8 cellular contexts compared by ENCODE assay signal in the genomic region with DNA sequence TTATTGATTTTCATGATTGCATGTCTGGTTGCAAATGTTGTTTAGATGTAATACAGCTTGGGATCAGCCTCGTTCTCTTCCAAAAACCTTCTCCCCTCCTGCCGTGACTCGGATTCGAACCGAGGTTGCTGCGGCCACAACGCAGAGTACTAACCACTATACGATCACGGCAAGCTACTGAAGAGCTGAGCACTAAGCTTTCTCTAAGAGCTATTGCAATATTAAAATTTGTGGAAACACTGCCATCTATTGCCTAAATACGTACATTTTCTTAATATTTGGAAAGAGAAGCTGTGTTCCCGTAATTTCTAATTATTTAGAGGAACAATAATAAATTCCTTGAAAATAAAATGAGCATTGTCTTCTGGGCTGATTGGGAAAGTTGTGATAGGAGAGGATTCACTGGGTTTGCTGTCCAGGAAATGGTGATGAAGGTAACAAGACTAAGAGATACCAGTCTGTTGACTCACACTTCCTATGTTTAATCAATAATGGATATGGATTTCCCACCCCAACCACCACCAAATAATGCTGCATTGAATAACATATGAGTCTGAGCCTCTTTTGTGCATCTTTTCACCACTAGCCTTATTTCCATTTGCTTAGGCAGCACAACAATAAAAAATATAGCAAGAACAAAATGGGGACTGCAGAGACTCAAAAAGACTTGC.
A peak's percentile ranks its signal among the peaks of the same experiment; 100 is the strongest.
DNase-seq lines count a peak whose midpoint lies in the region; TF ChIP-seq lines count a peak whose summit lies in the region.
"Had no signal": no experiment of that assay in that cellular context is flagged by ENCODE, and none has a peak within 500 bp of the region (broad histone marks: within the 10 kb centered on the region; RNA-seq: fewer than 3 reads in every experiment).

No MANE protein-coding gene starts in this region.

- no peak overlapping the region for H3K9ac ChIP-seq in GM23248

- H3K27me3 Mint-ChIP-seq in chondrocyte (ENCODE audit: low read depth) (no peaks in the 10 kb centered on the region), mesothelial cell of epicardium (ENCODE audit: low read depth) (no peaks in the 10 kb centered on the region)

- H3K4me1 ChIP-seq in GM23248 (ENCODE audit: insufficient read depth), result peaks cover 5% of the 10 kb centered on the region

- H3K79me2 ChIP-seq in GM23248 (ENCODE audit: insufficient read depth), result no peaks in the 10 kb centered on the region

- in situ Hi-C loops in GM23248 (cut with MboI), result loop anchor here (10.0 kb wide), 1 partner anchor 989 kb away; no protein-coding TSS in a partner anchor

- H3K27ac ChIP-seq in GM23248, result no peak overlapping the region

- no peaks in the 10 kb centered on the region for H3K9me3 Mint-ChIP-seq in chondrocyte (ENCODE audit: low read depth)
- H3K9me3 Mint-ChIP-seq in mesothelial cell of epicardium, result no peaks in the 10 kb centered on the region
- H3K9me3 Mint-ChIP-seq: T-helper 1 cell treated with Interleukin-12 subunit alpha and Interleukin-12 subunit beta and Interleukin-4 antibody, amounts not matched to agents 30 μg/mL and 1 μg/mL, for 36 hours had no signal

- H4K20me1 ChIP-seq in GM23248 (ENCODE audit: insufficient read depth), result no peaks in the 10 kb centered on the region

- peak overlapping the region; percentile 8; the same call in 1 of the 2 replicates for H3K4me3 ChIP-seq in GM23248

- H3K36me3 ChIP-seq in GM23248 (ENCODE audit: low read depth), result no peaks in the 10 kb centered on the region

- H3K9me3 ChIP-seq in GM23248 (ENCODE audit: low read depth), result no peaks in the 10 kb centered on the region

- no peaks in the 10 kb centered on the region for H3K36me3 Mint-ChIP-seq in chondrocyte (ENCODE audit: low read depth)
- H3K36me3 Mint-ChIP-seq in mesothelial cell of epicardium, result no peaks in the 10 kb centered on the region

- no peak overlapping the region for H3K27ac Mint-ChIP-seq in chondrocyte (ENCODE audit: unreplicated experiment)
- peak overlapping the region; percentile 90 for H3K27ac Mint-ChIP-seq in mesothelial cell of epicardium
- H3K27ac Mint-ChIP-seq: T-helper 1 cell treated with Interleukin-12 subunit alpha and Interleukin-12 subunit beta and Interleukin-4 antibody, amounts not matched to agents 30 μg/mL and 1 μg/mL, for 36 hours had no signal

- DNase-seq in GM23248 (peak; percentile 72), NCI-H2227 treated with DMSO at 0.1 percent for 48 hours (lab: John Stamatoyannopoulos, UW) (peak; percentile 66), chondrocyte (ENCODE audit: low spot score) (no peak), mesothelial cell of epicardium (ENCODE audit: low spot score in 2 of 2, unreplicated experiment in 2 of 2) (no peak), mesenteric fat pad (ENCODE audit: low spot score) (no peak), T-helper 2 cell (no peak)
- no peak for DNase-seq in effector CD4-positive, alpha-beta T cell

- peak overlapping the region; percentile 34 for H3K4me2 ChIP-seq in GM23248 (ENCODE audit: unreplicated experiment)

- H3K9me2 ChIP-seq in GM23248 (ENCODE audit: insufficient read depth), result no peaks in the 10 kb centered on the region

- H3F3A ChIP-seq in GM23248 (ENCODE audit: insufficient read depth), result peaks cover 9% of the 10 kb centered on the region; the same call in 1 of the 2 replicates

- TF ChIP-seq CTCF in chondrocyte (IDR thresholded peaks at IDR 0.05) (peak; percentile 87), mesothelial cell of epicardium (IDR thresholded peaks at IDR 0.05; ENCODE audit: unreplicated experiment) (peak; percentile 29)

- H3K4me3 Mint-ChIP-seq in chondrocyte (ENCODE audit: unreplicated experiment), result no peak overlapping the region
- H3K4me3 Mint-ChIP-seq in mesothelial cell of epicardium, result peak overlapping the region; percentile 43
- H3K4me3 Mint-ChIP-seq: T-helper 1 cell treated with Interleukin-12 subunit alpha and Interleukin-12 subunit beta and Interleukin-4 antibody, amounts not matched to agents 30 μg/mL and 1 μg/mL, for 36 hours had no signal

- no peak overlapping the region for H2AFZ ChIP-seq in GM23248

- peaks cover 18% of the 10 kb centered on the region for H3K4me1 Mint-ChIP-seq in chondrocyte (ENCODE audit: low read depth)
- peaks cover 48% of the 10 kb centered on the region for H3K4me1 Mint-ChIP-seq in mesothelial cell of epicardium

- 2 to 3% methylated on average over 11 of the region's 11 CpGs for WGBS in GM23248 (ENCODE audit: low coverage in 1 of 2, low lambda C conversion rate in 2 of 2, missing lambda C conversion rate in 2 of 2), 2 experiments

- H3K27me3 ChIP-seq in GM23248 (replicated peaks; ENCODE audit: insufficient read depth), result peaks cover 74% of the 10 kb centered on the region

Comparison
In these comparisons a context has a peak if more than half of its experiments do, and no peak if none do; other contexts are left out.
1. DNase-seq: peak in GM23248 (single experiment) and NCI-H2227 treated with DMSO at 0.1 percent for 48 hours (single experiment); none in chondrocyte (single experiment), mesothelial cell of epicardium (0 of 2), mesenteric fat pad (single experiment), T-helper 2 cell (0 of 5) and effector CD4-positive, alpha-beta T cell (single experiment).